1 cellular context compared by ENCODE assay signal in genomic region chr16:16150117-16150877, GRCh38.
A peak's percentile ranks its signal among the peaks of the same experiment; 100 is the strongest.
TF ChIP-seq lines count a peak whose summit lies in the region.

No MANE protein-coding gene starts in this region.

TF ChIP-seq in HepG2, 621 proteins besides CTCF, POLR2A, EP300 and RAD21 (continued from another document and continues in another):
- no peak for TF ChIP-seq REXO4 (CRISPR knock-in tag; IDR thresholded peaks at IDR 0.05; ENCODE audit: borderline replicate concordance)
- TF ChIP-seq KLF12 (CRISPR knock-in tag; IDR thresholded peaks at IDR 0.05; ENCODE audit: borderline replicate concordance), result no peak
- no peak for TF ChIP-seq HNF4G (IDR thresholded peaks at IDR 0.05; ENCODE audit: borderline replicate concordance, low read depth, low read length)
- TF ChIP-seq HNF4G (CRISPR knock-in tag; IDR thresholded peaks at IDR 0.05; ENCODE audit: borderline replicate concordance, low read depth), result peak; percentile 52; the same call in 1 of the 2 replicates
- no peak for TF ChIP-seq TIGD3 (CRISPR knock-in tag; IDR thresholded peaks at IDR 0.05; ENCODE audit: borderline replicate concordance)
- TF ChIP-seq RFX1 (IDR thresholded peaks at IDR 0.05), result no peak
- TF ChIP-seq TAF15 (IDR thresholded peaks at IDR 0.05; ENCODE audit: low read depth, low read length, poor library complexity, severe bottlenecking), result peak; percentile 16
- TF ChIP-seq CHCHD3 (CRISPR knock-in tag; IDR thresholded peaks at IDR 0.05), result no peak
- TF ChIP-seq AKAP8 (CRISPR knock-in tag; IDR thresholded peaks at IDR 0.05), result peak; percentile 64; the same call in 1 of the 2 replicates
- no peak for TF ChIP-seq GMEB2 (CRISPR knock-in tag; IDR thresholded peaks at IDR 0.05; ENCODE audit: low read depth)
- TF ChIP-seq JUND (CRISPR knock-in tag; IDR thresholded peaks at IDR 0.05), result no peak
- no peak for TF ChIP-seq FOXA1 (IDR thresholded peaks at IDR 0.05)
- TF ChIP-seq FOXA1 (CRISPR knock-in tag; IDR thresholded peaks at IDR 0.05), result no peak
- TF ChIP-seq PAF1 (CRISPR knock-in tag; IDR thresholded peaks at IDR 0.05), result no peak
- peak; percentile 51 for TF ChIP-seq HIC2 (CRISPR knock-in tag; IDR thresholded peaks at IDR 0.05; ENCODE audit: low read depth)
- no peak for TF ChIP-seq ZNF709 (CRISPR knock-in tag; IDR thresholded peaks at IDR 0.05)
- TF ChIP-seq ZBTB46 (CRISPR knock-in tag; IDR thresholded peaks at IDR 0.05; ENCODE audit: borderline replicate concordance), result no peak
- TF ChIP-seq ZNF382 (CRISPR knock-in tag; IDR thresholded peaks at IDR 0.05; ENCODE audit: borderline replicate concordance), result no peak
- TF ChIP-seq NR3C1 (CRISPR knock-in tag; IDR thresholded peaks at IDR 0.05), result no peak
- TF ChIP-seq CREB1 (IDR thresholded peaks at IDR 0.05), result no peak
- no peak for TF ChIP-seq CREB1 (CRISPR knock-in tag; IDR thresholded peaks at IDR 0.05)
- TF ChIP-seq ZNF639 (CRISPR knock-in tag; conservative IDR thresholded peaks at IDR 0.05), result no peak
- TF ChIP-seq ZNF260 (CRISPR knock-in tag; IDR thresholded peaks at IDR 0.05; ENCODE audit: borderline replicate concordance, low read depth), result no peak
- no peak; the same call in 1 of the 2 replicates for TF ChIP-seq ZNF550 (CRISPR knock-in tag; IDR thresholded peaks at IDR 0.05; ENCODE audit: borderline replicate concordance)
- 0 out of 2 replicates have a peak, but pooled peaks have one; percentile 48 for TF ChIP-seq ZNF160 (CRISPR knock-in tag; IDR thresholded peaks at IDR 0.05)
- peak; percentile 23 for TF ChIP-seq AGO1 (IDR thresholded peaks at IDR 0.05; ENCODE audit: low read depth, low read length, poor library complexity, severe bottlenecking)
- TF ChIP-seq ZNF713 (CRISPR knock-in tag; IDR thresholded peaks at IDR 0.05), result 0 out of 2 replicates have a peak, but pooled peaks have one; percentile 14
- TF ChIP-seq POLR2G (IDR thresholded peaks at IDR 0.05; ENCODE audit: low read depth, low read length), result peak; percentile 5; the same call in 1 of the 2 replicates
- TF ChIP-seq ZBTB42 (CRISPR knock-in tag; IDR thresholded peaks at IDR 0.05), result peak; percentile 63; the same call in 1 of the 2 replicates
- 0 out of 2 replicates have a peak, but pooled peaks have one; percentile 15 for TF ChIP-seq GABPB1 (CRISPR knock-in tag; IDR thresholded peaks at IDR 0.05)
- no peak; the same call in 1 of the 2 replicates for TF ChIP-seq ZHX1 (CRISPR knock-in tag; IDR thresholded peaks at IDR 0.05; ENCODE audit: low read depth)
- no peak for TF ChIP-seq IKZF4 (CRISPR knock-in tag; IDR thresholded peaks at IDR 0.05; ENCODE audit: borderline replicate concordance, low read depth, not compliant biosample characterization)
- no peak for TF ChIP-seq ZKSCAN1 (IDR thresholded peaks at IDR 0.05; ENCODE audit: low read length)
- TF ChIP-seq CAMTA2 (CRISPR knock-in tag; IDR thresholded peaks at IDR 0.05; ENCODE audit: borderline replicate concordance), result 0 out of 2 replicates have a peak, but pooled peaks have one; percentile 17
- no peak for TF ChIP-seq ATM (IDR thresholded peaks at IDR 0.05; ENCODE audit: borderline replicate concordance)
- TF ChIP-seq CREM (IDR thresholded peaks at IDR 0.05), result no peak
- no peak for TF ChIP-seq CREM (CRISPR knock-in tag; IDR thresholded peaks at IDR 0.05)
- TF ChIP-seq NCOA2 (CRISPR knock-in tag; IDR thresholded peaks at IDR 0.05), result no peak
- peak; percentile 57; the same call in 1 of the 2 replicates for TF ChIP-seq ZNF572 (CRISPR knock-in tag; IDR thresholded peaks at IDR 0.05)
- 0 out of 2 replicates have a peak, but pooled peaks have one; percentile 67 for TF ChIP-seq ZFX (CRISPR knock-in tag; IDR thresholded peaks at IDR 0.05; ENCODE audit: low read depth)
- no peak for TF ChIP-seq ZNF143 (CRISPR knock-in tag; IDR thresholded peaks at IDR 0.05)
- TF ChIP-seq GTF2F1 (IDR thresholded peaks at IDR 0.05; ENCODE audit: low read length), result no peak
- TF ChIP-seq ZNF326 (CRISPR knock-in tag; IDR thresholded peaks at IDR 0.05; ENCODE audit: borderline replicate concordance), result 0 out of 2 replicates have a peak, but pooled peaks have one; percentile 84
- no peak for TF ChIP-seq ZBTB44 (CRISPR knock-in tag; IDR thresholded peaks at IDR 0.05)
- TF ChIP-seq ZBTB4 (CRISPR knock-in tag; IDR thresholded peaks at IDR 0.05; ENCODE audit: borderline replicate concordance), result peak; percentile 76; the same call in 1 of the 2 replicates
- TF ChIP-seq GPN1 (CRISPR knock-in tag; IDR thresholded peaks at IDR 0.05; ENCODE audit: borderline replicate concordance), result no peak
- 0 out of 2 replicates have a peak, but pooled peaks have one; percentile 7 for TF ChIP-seq ZNF777 (CRISPR knock-in tag; IDR thresholded peaks at IDR 0.05)
- no peak for TF ChIP-seq SIN3B (IDR thresholded peaks at IDR 0.05; ENCODE audit: low read length)
- 0 out of 2 replicates have a peak, but pooled peaks have one; percentile 38 for TF ChIP-seq MEF2D (CRISPR knock-in tag; IDR thresholded peaks at IDR 0.05)
- TF ChIP-seq TRIM24 (CRISPR knock-in tag; IDR thresholded peaks at IDR 0.05), result 0 out of 2 replicates have a peak, but pooled peaks have one; percentile 39
- no peak for TF ChIP-seq SETDB1 (CRISPR knock-in tag; IDR thresholded peaks at IDR 0.05; ENCODE audit: borderline replicate concordance)
- no peak for TF ChIP-seq KLF6 (CRISPR knock-in tag; IDR thresholded peaks at IDR 0.05)
- no peak for TF ChIP-seq SCMH1 (CRISPR knock-in tag; IDR thresholded peaks at IDR 0.05; ENCODE audit: borderline replicate concordance)
- peak; percentile 14 for TF ChIP-seq ZBTB7B (CRISPR knock-in tag; IDR thresholded peaks at IDR 0.05)
- no peak for TF ChIP-seq TFAP4 (IDR thresholded peaks at IDR 0.05; ENCODE audit: borderline replicate concordance, low read depth)
- TF ChIP-seq ZNF124 (CRISPR knock-in tag; IDR thresholded peaks at IDR 0.05), result no peak
